In genomic region chr1:170864238-170864637, GRCh38 we compare ENCODE assay signal across 23 cellular contexts.
A peak's percentile ranks its signal among the peaks of the same experiment; 100 is the strongest.
DNase-seq lines count a peak whose midpoint lies in the region; FAIRE-seq and TF ChIP-seq lines count a peak whose summit lies in the region.
"Had no signal": no experiment of that assay in that cellular context is flagged by ENCODE, and none has a peak within 500 bp of the region (broad histone marks: within the 10 kb centered on the region; RNA-seq: fewer than 3 reads in every experiment).

No MANE protein-coding gene starts in this region.

- FAIRE-seq in RCC 7860 (lab: Jason Lieb, UNC) = no peak
- FAIRE-seq: GM12878, H54 had no signal

- in situ Hi-C loops in brain microvascular endothelial cell (cut with HindIII; ENCODE audit: low pct_ligation_motif_present, low sequenced_read_pairs) = no loop called here

- no peak for TF ChIP-seq CTCF in brain microvascular endothelial cell (IDR thresholded peaks at IDR 0.05; ENCODE audit: low read depth, low read length, missing control alignments)
- no peak for TF ChIP-seq CTCF in fibroblast of pulmonary artery (IDR thresholded peaks at IDR 0.05; ENCODE audit: low read length, missing control alignments)
- no peak for TF ChIP-seq CTCF in tibial artery (IDR thresholded peaks at IDR 0.05)
- TF ChIP-seq CTCF in PC-9 (conservative IDR thresholded peaks at IDR 0.05) = no peak

- no peaks in the 10 kb centered on the region for H3K36me3 ChIP-seq in brain microvascular endothelial cell (replicated peaks)
- H3K36me3 ChIP-seq in tibial artery = no peaks in the 10 kb centered on the region
- H3K36me3 ChIP-seq in PC-9 (ENCODE audit: low read depth) = no peaks in the 10 kb centered on the region

- H4K20me1 ChIP-seq in PC-9 (ENCODE audit: insufficient read depth) = no peaks in the 10 kb centered on the region

- DNase-seq in brain microvascular endothelial cell = peak; percentile 29
- peak; percentile 34 for DNase-seq in fibroblast of pulmonary artery (ENCODE audit: low read depth)
- peak; percentile 29 for DNase-seq in myocyte (ENCODE audit: low read depth)
- DNase-seq in tibial artery = peak; percentile 31 to 69
- no peak for DNase-seq in NOMO-1 treated with DMSO at 0.1 percent for 48 hours (lab: John Stamatoyannopoulos, UW; ENCODE audit: unreplicated experiment)
- DNase-seq in RCC 7860 (ENCODE audit: low spot score) = no peak
- no peak for DNase-seq in PC-9
- DNase-seq: activated CD4-positive, alpha-beta T cell treated with anti-CD3 and anti-CD28 coated beads for 36 hours; AML-193; CD8-positive, alpha-beta memory T cell; dorsolateral prefrontal cortex; GF-D8; hypothalamus; islet precursor cell; NCI-H1694 treated with DMSO at 0.1 percent for 48 hours; SHP77 treated with DMSO at 0.1 percent for 48 hours; stimulated activated naive CD4-positive, alpha-beta T cell; T-helper 1 cell; trophoblast cell had no signal

- H3K27ac ChIP-seq in brain microvascular endothelial cell = no peak overlapping the region
- H3K27ac ChIP-seq in tibial artery = peak overlapping the region; percentile 31 to 48
- no peak overlapping the region for H3K27ac ChIP-seq in PC-9
- H3K27ac ChIP-seq: epithelial cell of prostate, KMS-11 had no signal

- H3K27me3 ChIP-seq in brain microvascular endothelial cell (replicated peaks) = no peaks in the 10 kb centered on the region
- no peaks in the 10 kb centered on the region for H3K27me3 ChIP-seq in tibial artery
- H3K27me3 ChIP-seq in PC-9 (ENCODE audit: insufficient read depth, low read depth) = no peaks in the 10 kb centered on the region
- H3K27me3 ChIP-seq: dorsolateral prefrontal cortex had no signal

- H3K79me2 ChIP-seq in PC-9 (ENCODE audit: low read depth) = no peaks in the 10 kb centered on the region

- H2AFZ ChIP-seq in PC-9 = no peak overlapping the region

- POLR2A ChIA-PET in PC-9 (lab: Charles Lee; ENCODE audit: unreplicated experiment) = interaction anchor here (0.6 kb wide), 1 partner anchor 922 kb away, joined by 7 read pairs; no protein-coding TSS in a partner anchor

- no TSS peak for BruUV-seq in PC-9 (replicated peaks; lab: Mats Ljungman, UMichigan)

- H3K4me2 ChIP-seq in PC-9 = no peak overlapping the region
- H3K4me2 ChIP-seq: KMS-11 had no signal

- intact Hi-C loops in tibial artery (cut with DNase I; ENCODE audit: low total_unique reads) (no loop called here), PC-9 (cut with micrococcal nuclease; ENCODE audit: unreplicated experiment) (no loop called here)

- no peak overlapping the region for H3K4me3 ChIP-seq in brain microvascular endothelial cell (ENCODE audit: low read depth, low read length)
- no peak overlapping the region for H3K4me3 ChIP-seq in fibroblast of pulmonary artery (replicated peaks; ENCODE audit: low read depth, low read length)
- H3K4me3 ChIP-seq in tibial artery = no peak overlapping the region
- no peak overlapping the region for H3K4me3 ChIP-seq in PC-9
- H3K4me3 ChIP-seq: dorsolateral prefrontal cortex, GM12878 had no signal

- H3K4me1 ChIP-seq in tibial artery = peaks cover 0 to 25% (median 9%) of the 10 kb centered on the region in 4 donors
- H3K4me1 ChIP-seq in PC-9 (replicated peaks; ENCODE audit: insufficient read depth) = no peaks in the 10 kb centered on the region

- H3K9me3 ChIP-seq in tibial artery = no peaks in the 10 kb centered on the region
- no peaks in the 10 kb centered on the region for H3K9me3 ChIP-seq in PC-9 (ENCODE audit: insufficient read depth, low read depth)

- CTCF ChIA-PET in PC-9 (lab: Charles Lee) = no interaction called here

- H3F3A ChIP-seq in PC-9 (ENCODE audit: insufficient read depth, low read depth) = no peaks in the 10 kb centered on the region

- H3K9me2 ChIP-seq in PC-9 (ENCODE audit: insufficient read depth) = no peaks in the 10 kb centered on the region

Comparison
In these comparisons a context has a peak if more than half of its experiments do, and no peak if none do; other contexts are left out.
1. DNase-seq: peak in brain microvascular endothelial cell (single experiment), fibroblast of pulmonary artery (single experiment), myocyte (single experiment) and tibial artery (2 of 2); none in NOMO-1 treated with DMSO at 0.1 percent for 48 hours (single experiment), RCC 7860 (single experiment) and PC-9 (0 of 2).
2. H3K27ac ChIP-seq: peak in tibial artery (2 of 2); none in brain microvascular endothelial cell (single experiment) and PC-9 (single experiment).